ENCODE assay signal across 11 cellular contexts in genomic region chr4:84482564-84483563, GRCh38. TPM values are rescaled to one million over a fixed set of nuclear protein-coding genes. Genes with fewer than 3 reads are reported as not detected.
DNase-seq lines count a peak whose midpoint lies in the region; FAIRE-seq and TF ChIP-seq lines count a peak whose summit lies in the region.
"Had no signal": no experiment of that assay in that cellular context is flagged by ENCODE, and none has a peak within 500 bp of the region (broad histone marks: within the 10 kb centered on the region; RNA-seq: fewer than 3 reads in every experiment).

No MANE protein-coding gene starts in this region.

- H3K4me3 Mint-ChIP-seq in neural progenitor cell = no peak overlapping the region
- H3K4me3 Mint-ChIP-seq: activated naive CD8-positive, alpha-beta T cell treated with anti-CD3 and anti-CD28 coated beads, Interleukin-2, amount 50 U/mL, for 24 hours had no signal

- WGBS in SK-N-SH (ENCODE audit: low lambda C conversion rate) = 38% methylated on average over 23 of the region's 69 CpGs

- no peaks in the 10 kb centered on the region for H4K20me1 ChIP-seq in SK-N-SH (ENCODE audit: insufficient read depth)
- no peaks in the 10 kb centered on the region for H4K20me1 ChIP-seq in fibroblast of lung (ENCODE audit: control insufficient read depth, extremely low read depth, insufficient read depth, low read length)
- peaks cover 22% of the 10 kb centered on the region for H4K20me1 ChIP-seq in neural progenitor cell (ENCODE audit: low read depth)

- FAIRE-seq in D721Med (lab: Jason Lieb, UNC) (no peak), GM19239 (lab: Jason Lieb, UNC) (no peak)

- H3K27me3 ChIP-seq in BE2C (no peaks in the 10 kb centered on the region), SK-N-SH (ENCODE audit: insufficient read depth) (peaks cover 68% of the 10 kb centered on the region), fibroblast of lung (ENCODE audit: control insufficient read depth, insufficient read depth, low read length) (peaks cover 27% of the 10 kb centered on the region), neural progenitor cell (peaks cover 100% of the 10 kb centered on the region)

- no peaks in the 10 kb centered on the region for H3K9me2 ChIP-seq in SK-N-SH

- peaks cover 1% of the 10 kb centered on the region for H3K36me3 Mint-ChIP-seq in neural progenitor cell

- no peak overlapping the region for H3K4me2 ChIP-seq in SK-N-SH
- H3K4me2 ChIP-seq in fibroblast of lung (ENCODE audit: extremely low read depth, insufficient read depth, low read length) = no peak overlapping the region
- H3K4me2 ChIP-seq in neural progenitor cell = no peak overlapping the region

- no peak overlapping the region for H3K4me3 ChIP-seq in BE2C (ENCODE audit: low read depth, low read length)
- no peak overlapping the region for H3K4me3 ChIP-seq in SK-N-SH (ENCODE audit: low read depth in 2 of 2, low read length in 1 of 2)
- H3K4me3 ChIP-seq in fibroblast of lung (replicated peaks in 1 of 4; ENCODE audit: control extremely low read depth in 1 of 4, insufficient read depth in 1 of 4, low read depth in 3 of 4, low read length in 4 of 4) = peak overlapping the region in 1 of 4 experiments; percentile 34
- no peak overlapping the region for H3K4me3 ChIP-seq in neural progenitor cell

- TF ChIP-seq EP300 in SK-N-SH (IDR thresholded peaks at IDR 0.05; ENCODE audit: borderline replicate concordance in 1 of 2, low read depth in 1 of 2, low read length in 1 of 2) = no peak

- no peaks in the 10 kb centered on the region for H3F3A ChIP-seq in SK-N-SH (replicated peaks; ENCODE audit: insufficient read depth)
- H3F3A ChIP-seq in neural progenitor cell (ENCODE audit: low read depth) = peaks cover 19% of the 10 kb centered on the region

- H3K9ac ChIP-seq in SK-N-SH (no peak overlapping the region), fibroblast of lung (ENCODE audit: insufficient read depth, low read length) (no peak overlapping the region), neural progenitor cell (no peak overlapping the region)

- TF ChIP-seq CTCF in BE2C (IDR thresholded peaks at IDR 0.05; ENCODE audit: low read depth, low read length) = peak; percentile 14; the same call in 1 of the 2 replicates
- TF ChIP-seq CTCF in SK-N-SH (IDR thresholded peaks at IDR 0.05) = peak; percentile 39
- TF ChIP-seq CTCF in fibroblast of lung (conservative IDR thresholded peaks at IDR 0.05 in 1 of 2, IDR thresholded peaks at IDR 0.05 in 1 of 2; ENCODE audit: low read depth in 1 of 2, low read length in 2 of 2) = peak; percentile 30 to 34
- peak; percentile 68 for TF ChIP-seq CTCF in neural progenitor cell (IDR thresholded peaks at IDR 0.05)
- TF ChIP-seq CTCF in D721Med (IDR thresholded peaks at IDR 0.05; ENCODE audit: insufficient read depth, missing control alignments) = no peak

- no peak for TF ChIP-seq RAD21 in SK-N-SH (IDR thresholded peaks at IDR 0.05; ENCODE audit: low read length)

- H3K4me1 Mint-ChIP-seq in neural progenitor cell = peaks cover 16% of the 10 kb centered on the region

- CTCF ChIA-PET in SK-N-SH (lab: Yijun Ruan, JAX) = interaction anchor here (1.3 to 1.4 kb wide), 3 partner anchors 12 to 31 kb away, joined by 3 to 4 read pairs (median 4); no protein-coding TSS in a partner anchor

- H3K27ac ChIP-seq in SK-N-SH (ENCODE audit: low read depth in 2 of 2, low read length in 1 of 2) (no peak overlapping the region), fibroblast of lung (ENCODE audit: insufficient read depth, low read length) (no peak overlapping the region), neural progenitor cell (no peak overlapping the region)

- POLR2A ChIA-PET in SK-N-SH (lab: Yijun Ruan, JAX) = no interaction called here

- H3K9me3 Mint-ChIP-seq in neural progenitor cell = peaks cover 5% of the 10 kb centered on the region
- H3K9me3 Mint-ChIP-seq: activated naive CD8-positive, alpha-beta T cell treated with anti-CD3 and anti-CD28 coated beads, Interleukin-2, amount 50 U/mL, for 24 hours had no signal

- H3K9me3 ChIP-seq in BE2C = no peaks in the 10 kb centered on the region
- H3K9me3 ChIP-seq in SK-N-SH = no peaks in the 10 kb centered on the region
- no peaks in the 10 kb centered on the region for H3K9me3 ChIP-seq in fibroblast of lung (ENCODE audit: control insufficient read depth, insufficient read depth, low read depth, low read length)
- no peaks in the 10 kb centered on the region for H3K9me3 ChIP-seq in neural progenitor cell (ENCODE audit: low read depth)

- H3K27me3 Mint-ChIP-seq in neural progenitor cell (ENCODE audit: insufficient read depth, low read depth) = peaks cover 52% of the 10 kb centered on the region

- DNase-seq in BE2C (no peak), SK-N-SH (peak; percentile 44), fibroblast of lung (ENCODE audit: low read depth in 2 of 2) (no peak), neural progenitor cell (ENCODE audit: low spot score) (peak; percentile 54), occipital lobe (lab: John Stamatoyannopoulos, UW) (no peak), T-helper 9 cell (no peak), D721Med (ENCODE audit: insufficient read length, low spot score) (no peak), GM19239 (ENCODE audit: insufficient read length, low spot score) (no peak)
- DNase-seq: activated naive CD8-positive, alpha-beta T cell treated with anti-CD3 and anti-CD28 coated beads, Interleukin-2, amount 50 U/mL, for 24 hours; NCI-H446 treated with DMSO at 0.1 percent for 48 hours had no signal

- H2AFZ ChIP-seq in SK-N-SH (ENCODE audit: low read depth) = no peak overlapping the region
- H2AFZ ChIP-seq in fibroblast of lung (ENCODE audit: low read length) = no peak overlapping the region
- H2AFZ ChIP-seq in neural progenitor cell (replicated peaks) = no peak overlapping the region

- H3K79me2 ChIP-seq in SK-N-SH (ENCODE audit: insufficient read depth) (no peaks in the 10 kb centered on the region), fibroblast of lung (ENCODE audit: control insufficient read depth, insufficient read depth, low read length) (no peaks in the 10 kb centered on the region), neural progenitor cell (ENCODE audit: low read depth) (no peaks in the 10 kb centered on the region)

- no peaks in the 10 kb centered on the region; the same call in none of the 2 replicates for H3K4me1 ChIP-seq in BE2C
- no peaks in the 10 kb centered on the region for H3K4me1 ChIP-seq in SK-N-SH (ENCODE audit: control insufficient read depth in 1 of 2, insufficient read depth in 2 of 2, low read depth in 1 of 2, low read length in 1 of 2)
- H3K4me1 ChIP-seq in fibroblast of lung (ENCODE audit: control insufficient read depth, extremely low read depth, insufficient read depth, low read length) = no peaks in the 10 kb centered on the region
- peaks cover 10% of the 10 kb centered on the region for H3K4me1 ChIP-seq in neural progenitor cell

- no peak overlapping the region for H3K27ac Mint-ChIP-seq in neural progenitor cell
- H3K27ac Mint-ChIP-seq: activated naive CD8-positive, alpha-beta T cell treated with anti-CD3 and anti-CD28 coated beads, Interleukin-2, amount 50 U/mL, for 24 hours had no signal

- H3K36me3 ChIP-seq in BE2C (no peaks in the 10 kb centered on the region), SK-N-SH (replicated peaks in 1 of 2; ENCODE audit: control insufficient read depth in 1 of 2, insufficient read depth in 2 of 2, low read length in 1 of 2) (no peaks in the 10 kb centered on the region), fibroblast of lung (ENCODE audit: control insufficient read depth, insufficient read depth, low read length) (no peaks in the 10 kb centered on the region), neural progenitor cell (no peaks in the 10 kb centered on the region)

TF ChIP-seq in SK-N-SH, 30 proteins besides CTCF, POLR2A, EP300 and RAD21:
- TF ChIP-seq TAF1 (IDR thresholded peaks at IDR 0.05; ENCODE audit: borderline replicate concordance, low read depth, low read length) (no peak), FOSL2 (IDR thresholded peaks at IDR 0.05; ENCODE audit: borderline replicate concordance, low read depth) (no peak), RFX5 (IDR thresholded peaks at IDR 0.05; ENCODE audit: low read length) (no peak), GABPA (IDR thresholded peaks at IDR 0.05; ENCODE audit: low read depth) (no peak), TCF12 (IDR thresholded peaks at IDR 0.05) (no peak), MEF2A (IDR thresholded peaks at IDR 0.05; ENCODE audit: borderline replicate concordance, low read depth) (no peak)

RNA-seq across cellular contexts. Expression of gene NKX6-1, which starts 16.2 kb away (rescaled TPM):
- 30.4 TPM for polyA plus RNA-seq in BE2C (2012; ENCODE audit: insufficient read depth, insufficient read length, low read depth)
- not detected in 2 replicates for polyA plus RNA-seq in SK-N-SH (2012; rRNA removed)
- polyA plus RNA-seq in SK-N-SH (2012; cell fraction: cytosol; rRNA removed) = not detected in 2 replicates
- not detected in 2 replicates for polyA plus RNA-seq in SK-N-SH (2012; cell fraction: nucleus; rRNA removed)
- 0.17 and 0.26 TPM in 2 replicates for total RNA-seq in fibroblast of lung
- 0.47 and 0.75 TPM in 2 replicates for polyA plus RNA-seq in fibroblast of lung
- 0.56 and 0.91 TPM in 2 replicates for polyA plus RNA-seq in fibroblast of lung (2012)
- polyA minus RNA-seq in fibroblast of lung (ENCODE audit: low replicate concordance) = 0.52 TPM in 1 of 2 replicates, not detected in the other
- 0.79 and 1.1 TPM in 2 replicates for total RNA-seq in neural progenitor cell (ENCODE audit: low replicate concordance)
- total RNA-seq in occipital lobe = not detected
- total RNA-seq: T-helper 2 cell treated with Interferon-gamma antibody and Interleukin-4, amounts not matched to agents 100 ng/mL and 5 ng/mL, for 36 hours had no signal

Comparison
In these comparisons a context has a peak if more than half of its experiments do, and no peak if none do; other contexts are left out.
1. DNase-seq: peak in SK-N-SH (single experiment) and neural progenitor cell (single experiment); none in BE2C (single experiment), fibroblast of lung (0 of 2), occipital lobe (single experiment), T-helper 9 cell (single experiment), D721Med (single experiment) and GM19239 (single experiment).